Comparison of ENCODE assay signal across 9 cellular contexts in genomic region chr1:39609618-39610331, GRCh38. TPM values are rescaled to one million over a fixed set of nuclear protein-coding genes. Genes with fewer than 3 reads are reported as not detected.
DNase-seq lines count a peak whose midpoint lies in the region; ATAC-seq, FAIRE-seq and TF ChIP-seq lines count a peak whose summit lies in the region.
"Had no signal": no experiment of that assay in that cellular context is flagged by ENCODE, and none has a peak within 500 bp of the region (broad histone marks: within the 10 kb centered on the region; RNA-seq: fewer than 3 reads in every experiment).

No MANE protein-coding gene starts in this region.

- DNase-seq in D721Med (ENCODE audit: insufficient read length, low spot score) (peak; percentile 57), HL-60 (ENCODE audit: low read depth in 1 of 2, low spot score in 1 of 2) (peak; percentile 23 to 69), T follicular helper cell (ENCODE audit: low read depth) (peak; percentile 44), iPS DF 19.7 (ENCODE audit: low read depth, low spot score) (peak; percentile 38), Ammon's horn (ENCODE audit: low spot score) (no peak)
- peak; percentile 73 for DNase-seq in activated naive CD8-positive, alpha-beta T cell treated with anti-CD3 and anti-CD28 coated beads, Interleukin-2, amount 10 ng/mL, durations not matched to agents 7 days and 5 days
- peak; percentile 88 for DNase-seq in stimulated activated CD4-positive, alpha-beta T cell treated with anti-CD3 and anti-CD28 coated beads, Interleukin-15, amount 100 ng/mL, for 24 hours

- peak; percentile 26 for TF ChIP-seq CTCF in D721Med (IDR thresholded peaks at IDR 0.05; ENCODE audit: insufficient read depth, missing control alignments)
- TF ChIP-seq CTCF in HL-60 (IDR thresholded peaks at IDR 0.05; ENCODE audit: insufficient read depth, low read length), result peak; percentile 56

- H3K27me3 Mint-ChIP-seq in activated naive CD8-positive, alpha-beta T cell treated with anti-CD3 and anti-CD28 coated beads, Interleukin-2, amount 10 ng/mL, durations not matched to agents 7 days and 5 days, result peaks cover 22% of the 10 kb centered on the region

- no peaks in the 10 kb centered on the region for H3K9me3 Mint-ChIP-seq in activated naive CD8-positive, alpha-beta T cell treated with anti-CD3 and anti-CD28 coated beads, Interleukin-2, amount 10 ng/mL, durations not matched to agents 7 days and 5 days

- H3K27ac ChIP-seq in HL-60 (replicated peaks), result no peak overlapping the region

- H3K27me3 ChIP-seq in HL-60 (ENCODE audit: insufficient read depth, poor library complexity, severe bottlenecking), result no peaks in the 10 kb centered on the region

- no peak overlapping the region for H3K4me3 ChIP-seq in HL-60 (replicated peaks; ENCODE audit: insufficient read depth, low read length)

- no peak overlapping the region for H3K4me3 Mint-ChIP-seq in activated naive CD8-positive, alpha-beta T cell treated with anti-CD3 and anti-CD28 coated beads, Interleukin-2, amount 10 ng/mL, durations not matched to agents 7 days and 5 days

- peaks cover 4% of the 10 kb centered on the region for H3K4me1 Mint-ChIP-seq in activated naive CD8-positive, alpha-beta T cell treated with anti-CD3 and anti-CD28 coated beads, Interleukin-2, amount 10 ng/mL, durations not matched to agents 7 days and 5 days

- H3K27ac Mint-ChIP-seq in activated naive CD8-positive, alpha-beta T cell treated with anti-CD3 and anti-CD28 coated beads, Interleukin-2, amount 10 ng/mL, durations not matched to agents 7 days and 5 days, result no peak overlapping the region

- POLR2A ChIA-PET in activated naive CD8-positive, alpha-beta T cell treated with anti-CD3 and anti-CD28 coated beads, Interleukin-2, amount 10 ng/mL, durations not matched to agents 7 days and 5 days (lab: Charles Lee), result interaction anchor here (1.0 kb wide), 1 partner anchor 66 kb away, joined by 3 read pairs; no protein-coding TSS in a partner anchor

- no peak for FAIRE-seq in D721Med (lab: Jason Lieb, UNC)

- peak; percentile 89 for ATAC-seq in activated naive CD8-positive, alpha-beta T cell treated with anti-CD3 and anti-CD28 coated beads, Interleukin-2, amount 10 ng/mL, durations not matched to agents 7 days and 5 days (ENCODE audit: low read depth)
- no peak for ATAC-seq in GM21619 (IDR thresholded peaks at IDR 0.05; ENCODE audit: unreplicated experiment)

- H3K36me3 Mint-ChIP-seq in activated naive CD8-positive, alpha-beta T cell treated with anti-CD3 and anti-CD28 coated beads, Interleukin-2, amount 10 ng/mL, durations not matched to agents 7 days and 5 days, result no peaks in the 10 kb centered on the region

RNA-seq across cellular contexts. Expression of gene HEYL, which starts 29.7 kb away (rescaled TPM):
- total RNA-seq in activated naive CD8-positive, alpha-beta T cell treated with anti-CD3 and anti-CD28 coated beads, Interleukin-2, amount 10 ng/mL, durations not matched to agents 7 days and 5 days, result not detected
- total RNA-seq: HT1080 had no signal

RNA-seq across cellular contexts. Expression of gene PABPC4, which starts 33.2 kb away (rescaled TPM):
- 100 to 1,000 TPM; 198 TPM for total RNA-seq in activated naive CD8-positive, alpha-beta T cell treated with anti-CD3 and anti-CD28 coated beads, Interleukin-2, amount 10 ng/mL, durations not matched to agents 7 days and 5 days
